In the genomic region with DNA sequence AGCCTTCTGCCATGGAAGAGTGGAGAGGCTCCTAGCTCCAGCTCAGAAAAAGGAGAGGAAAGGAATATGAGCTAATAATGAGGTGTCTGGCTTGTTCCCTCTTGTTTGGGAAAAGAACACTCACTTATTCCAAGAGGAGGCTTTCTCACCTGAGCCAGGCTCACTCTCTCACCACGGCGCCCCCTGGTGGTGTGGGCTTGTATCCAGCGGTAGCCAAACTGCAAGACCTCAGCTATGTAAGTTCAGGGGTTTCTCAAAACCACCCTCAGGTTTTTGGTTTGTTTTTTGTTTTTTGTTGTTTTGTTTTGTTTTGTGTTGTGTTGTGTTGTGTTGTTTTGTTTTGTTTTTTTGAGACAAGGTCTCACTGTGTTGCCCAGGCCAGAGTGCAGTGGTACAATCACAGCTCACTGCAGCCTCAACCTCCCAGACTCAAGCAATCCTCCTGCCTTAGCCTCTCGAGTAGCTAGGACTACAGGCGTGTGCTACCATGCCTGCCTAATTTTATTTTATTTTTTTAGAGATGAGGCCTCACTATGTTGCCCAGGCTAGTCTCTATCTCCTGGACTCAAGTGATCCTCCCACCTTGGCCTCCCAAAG, we compare ENCODE assay signal across 8 cellular contexts.
DNase-seq lines count a peak whose midpoint lies in the region; ATAC-seq and TF ChIP-seq lines count a peak whose summit lies in the region.

No MANE protein-coding gene starts in this region.

- no peak overlapping the region for H3K4me3 Mint-ChIP-seq in WTC11

- WGBS in mammary epithelial cell (ENCODE audit: low coverage, missing lambda C conversion rate): 42% methylated on average over 3 of the region's 5 CpGs
- 24% methylated on average over 5 of the region's 5 CpGs for WGBS in liver

- peaks cover 4% of the 10 kb centered on the region; the same call in 1 of the 2 replicates for H3K9me3 Mint-ChIP-seq in WTC11

- H3K27me3 Mint-ChIP-seq in WTC11 (ENCODE audit: low read depth): no peaks in the 10 kb centered on the region; the same call in 1 of the 2 replicates

- no peaks in the 10 kb centered on the region for H3K4me1 ChIP-seq in mammary epithelial cell (ENCODE audit: insufficient read depth, low read length)
- no peaks in the 10 kb centered on the region for H3K4me1 ChIP-seq in liver (ENCODE audit: control insufficient read depth in 4 of 4, insufficient read depth in 4 of 4, low read length in 3 of 4)

- peak; percentile 80 for ATAC-seq in WTC11
- ATAC-seq in HG03159 (IDR thresholded peaks at IDR 0.05; ENCODE audit: unreplicated experiment): no peak

- H3K4me1 Mint-ChIP-seq in WTC11: no peaks in the 10 kb centered on the region

- DNase-seq in NK-92 treated with Interleukin-12 subunit alpha and Interleukin-12 subunit beta, amount 100 ng/mL, for 24 hours (lab: John Stamatoyannopoulos, UW): peak; percentile 69
- DNase-seq in NK-92 (lab: John Stamatoyannopoulos, UW; ENCODE audit: unreplicated experiment) (no peak), NCI-H1048 (lab: John Stamatoyannopoulos, UW) (peak; percentile 42), WTC11 (ENCODE audit: low spot score) (peak; percentile 91), mammary epithelial cell (peak; percentile 61)
- peak; percentile 64 for DNase-seq in stimulated activated CD8-positive, alpha-beta memory T cell treated with anti-CD3 and anti-CD28 coated beads, Interleukin-15, amount 100 ng/mL, for 1 hour (ENCODE audit: low read depth)

- no peaks in the 10 kb centered on the region for H3K79me2 ChIP-seq in mammary epithelial cell (ENCODE audit: insufficient read depth, low read length)

- no peak overlapping the region for H3K9ac ChIP-seq in mammary epithelial cell (ENCODE audit: insufficient read depth, low read length)
- H3K9ac ChIP-seq in liver (ENCODE audit: low read depth in 1 of 2, low read length in 2 of 2): no peak overlapping the region

- intact Hi-C loops in mammary epithelial cell (cut with micrococcal nuclease): loop anchor here (1.0 to 5.0 kb wide), 2 partner anchors 96 to 313 kb away; no protein-coding TSS in a partner anchor

- no peaks in the 10 kb centered on the region for H4K20me1 ChIP-seq in mammary epithelial cell (ENCODE audit: insufficient read depth, low read length)

- H3K27ac ChIP-seq in mammary epithelial cell (ENCODE audit: insufficient read depth, low read depth, low read length): no peak overlapping the region
- H3K27ac ChIP-seq in liver (ENCODE audit: low read depth in 1 of 2, low read length in 2 of 2): no peak overlapping the region

- H3K4me3 ChIP-seq in mammary epithelial cell (replicated peaks in 1 of 3; ENCODE audit: insufficient read depth in 1 of 3, low read depth in 2 of 3, low read length in 3 of 3): no peak overlapping the region
- no peak overlapping the region for H3K4me3 ChIP-seq in liver (ENCODE audit: low read depth in 1 of 3, low read length in 3 of 3)

- H2AFZ ChIP-seq in mammary epithelial cell (ENCODE audit: low read depth, low read length): no peak overlapping the region

- peak; percentile 81 to 89 for TF ChIP-seq RAD21 in liver (IDR thresholded peaks at IDR 0.05)

- H3K4me2 ChIP-seq in mammary epithelial cell (ENCODE audit: insufficient read depth, low read depth, low read length): no peak overlapping the region

- H3K27me3 ChIP-seq in mammary epithelial cell (ENCODE audit: insufficient read depth, low read length) (no peaks in the 10 kb centered on the region), liver (ENCODE audit: control insufficient read depth in 4 of 4, insufficient read depth in 4 of 4, low read length in 3 of 4) (no peaks in the 10 kb centered on the region)

- no peaks in the 10 kb centered on the region for H3K36me3 ChIP-seq in mammary epithelial cell (ENCODE audit: insufficient read depth, low read length)
- H3K36me3 ChIP-seq in liver (ENCODE audit: control insufficient read depth in 4 of 4, insufficient read depth in 3 of 4, low read depth in 1 of 4, low read length in 3 of 4): no peaks in the 10 kb centered on the region

- CTCF ChIA-PET in WTC11 (lab: Charles Lee): interaction anchor here (0.6 to 1.9 kb wide), 70 partner anchors 8 to 497 kb away, joined by 3 to 26 read pairs (median 5); partner anchors contain the start of genes BAIAP2L1, NPTX2, TMEM130 and TRRAP
- CTCF ChIA-PET in mammary epithelial cell (lab: Charles Lee; ENCODE audit: low non-redundant PET): interaction anchor here (0.6 to 0.8 kb wide), 5 partner anchors 17 to 327 kb away, joined by 3 to 24 read pairs (median 4); no protein-coding TSS in a partner anchor

- in situ Hi-C loops in mammary epithelial cell (cut with MboI; ENCODE audit: low sequenced_read_pairs in 2 of 2): loop anchor here (10.0 to 25.0 kb wide), 2 partner anchors 309 to 311 kb away; no protein-coding TSS in a partner anchor

- TF ChIP-seq CTCF in WTC11 (IDR thresholded peaks at IDR 0.05) (peak; percentile 93), mammary epithelial cell (conservative IDR thresholded peaks at IDR 0.05 in 1 of 2, IDR thresholded peaks at IDR 0.05 in 1 of 2; ENCODE audit: extremely low read depth in 1 of 2, insufficient read depth in 1 of 2, low read depth in 1 of 2, low read length in 2 of 2) (peak; percentile 82 to 85), liver (IDR thresholded peaks at IDR 0.05; ENCODE audit: low read depth, low read length, missing input control) (peak; percentile 78)

- no peaks in the 10 kb centered on the region for H3K9me3 ChIP-seq in mammary epithelial cell (replicated peaks; ENCODE audit: insufficient read depth, low read length)
- no peaks in the 10 kb centered on the region for H3K9me3 ChIP-seq in liver (ENCODE audit: control insufficient read depth in 4 of 4, low read length in 3 of 4)

- POLR2A ChIA-PET in WTC11 (lab: Charles Lee): interaction anchor here (1.0 kb wide), 1 partner anchor 23 kb away, joined by 3 read pairs; no protein-coding TSS in a partner anchor

- BruUV-seq in mammary epithelial cell (replicated peaks; lab: Mats Ljungman, UMichigan): no TSS peak

- dilution Hi-C loops in mammary epithelial cell (cut with HindIII; ENCODE audit: low sequenced_read_pairs): no loop called here

- no peak overlapping the region for H3K27ac Mint-ChIP-seq in WTC11

- H3K36me3 Mint-ChIP-seq in WTC11: no peaks in the 10 kb centered on the region

TF ChIP-seq in WTC11, 78 proteins besides CTCF, POLR2A, EP300 and RAD21 (continues in another document):
- no peak for TF ChIP-seq SMAD3 (CRISPR knock-in tag; IDR thresholded peaks at IDR 0.05; ENCODE audit: borderline replicate concordance)
- no peak for TF ChIP-seq ZNF396 (CRISPR knock-in tag; IDR thresholded peaks at IDR 0.05; ENCODE audit: borderline replicate concordance)
- TF ChIP-seq PRRX2 (CRISPR knock-in tag; IDR thresholded peaks at IDR 0.05): no peak

TF ChIP-seq in liver, 16 proteins besides CTCF, POLR2A, EP300 and RAD21 (continues in another document):
- no peak for TF ChIP-seq YY1 (IDR thresholded peaks at IDR 0.05)
- no peak for TF ChIP-seq NR2F2 (IDR thresholded peaks at IDR 0.05)
- TF ChIP-seq ZBTB33 (IDR thresholded peaks at IDR 0.05): no peak
- no peak for TF ChIP-seq TAF1 (conservative IDR thresholded peaks at IDR 0.05)
- no peak for TF ChIP-seq JUND (IDR thresholded peaks at IDR 0.05)
- TF ChIP-seq FOXA1 (IDR thresholded peaks at IDR 0.05): no peak
- TF ChIP-seq, protein P1, sequence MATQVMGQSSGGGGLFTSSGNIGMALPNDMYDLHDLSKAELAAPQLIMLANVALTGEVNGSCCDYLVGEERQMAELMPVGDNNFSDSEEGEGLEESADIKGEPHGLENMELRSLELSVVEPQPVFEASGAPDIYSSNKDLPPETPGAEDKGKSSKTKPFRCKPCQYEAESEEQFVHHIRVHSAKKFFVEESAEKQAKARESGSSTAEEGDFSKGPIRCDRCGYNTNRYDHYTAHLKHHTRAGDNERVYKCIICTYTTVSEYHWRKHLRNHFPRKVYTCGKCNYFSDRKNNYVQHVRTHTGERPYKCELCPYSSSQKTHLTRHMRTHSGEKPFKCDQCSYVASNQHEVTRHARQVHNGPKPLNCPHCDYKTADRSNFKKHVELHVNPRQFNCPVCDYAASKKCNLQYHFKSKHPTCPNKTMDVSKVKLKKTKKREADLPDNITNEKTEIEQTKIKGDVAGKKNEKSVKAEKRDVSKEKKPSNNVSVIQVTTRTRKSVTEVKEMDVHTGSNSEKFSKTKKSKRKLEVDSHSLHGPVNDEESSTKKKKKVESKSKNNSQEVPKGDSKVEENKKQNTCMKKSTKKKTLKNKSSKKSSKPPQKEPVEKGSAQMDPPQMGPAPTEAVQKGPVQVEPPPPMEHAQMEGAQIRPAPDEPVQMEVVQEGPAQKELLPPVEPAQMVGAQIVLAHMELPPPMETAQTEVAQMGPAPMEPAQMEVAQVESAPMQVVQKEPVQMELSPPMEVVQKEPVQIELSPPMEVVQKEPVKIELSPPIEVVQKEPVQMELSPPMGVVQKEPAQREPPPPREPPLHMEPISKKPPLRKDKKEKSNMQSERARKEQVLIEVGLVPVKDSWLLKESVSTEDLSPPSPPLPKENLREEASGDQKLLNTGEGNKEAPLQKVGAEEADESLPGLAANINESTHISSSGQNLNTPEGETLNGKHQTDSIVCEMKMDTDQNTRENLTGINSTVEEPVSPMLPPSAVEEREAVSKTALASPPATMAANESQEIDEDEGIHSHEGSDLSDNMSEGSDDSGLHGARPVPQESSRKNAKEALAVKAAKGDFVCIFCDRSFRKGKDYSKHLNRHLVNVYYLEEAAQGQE (IDR thresholded peaks at IDR 0.05): no peak
- no peak for TF ChIP-seq HNF4A (conservative IDR thresholded peaks at IDR 0.05)
- TF ChIP-seq EGR1 (IDR thresholded peaks at IDR 0.05; ENCODE audit: low read depth in 2 of 2): no peak
- TF ChIP-seq SP1 (IDR thresholded peaks at IDR 0.05): no peak
- TF ChIP-seq FOXA2 (IDR thresholded peaks at IDR 0.05): no peak
- no peak for TF ChIP-seq HNF4G (IDR thresholded peaks at IDR 0.05)
- no peak for TF ChIP-seq RXRA (IDR thresholded peaks at IDR 0.05)
- TF ChIP-seq MAX (IDR thresholded peaks at IDR 0.05): no peak
